ENCODE assay signal across 1 cellular context in genomic region chr6:41451039-41451438, GRCh38.
TF ChIP-seq lines count a peak whose summit lies in the region.

No MANE protein-coding gene starts in this region.

TF ChIP-seq in K562, 482 proteins besides CTCF, POLR2A, EP300 and RAD21 (continued from another document):
- TF ChIP-seq ZBTB40 (IDR thresholded peaks at IDR 0.05) = no peak
- no peak for TF ChIP-seq ZBTB40 (CRISPR knock-in tag; IDR thresholded peaks at IDR 0.05)
- TF ChIP-seq HMG20A (CRISPR knock-in tag; conservative IDR thresholded peaks at IDR 0.05) = no peak
- TF ChIP-seq MBD1 (CRISPR knock-in tag; IDR thresholded peaks at IDR 0.05) = no peak
- TF ChIP-seq PRDM10 (IDR thresholded peaks at IDR 0.05; ENCODE audit: partially characterized antibody) = peak; percentile 41
- 0 out of 2 replicates have a peak, but pooled peaks have one; percentile 6 for TF ChIP-seq KLF16 (IDR thresholded peaks at IDR 0.05)
- TF ChIP-seq SMC3 (conservative IDR thresholded peaks at IDR 0.05; ENCODE audit: insufficient read depth, low read depth, low read length) = no peak
- no peak for TF ChIP-seq ELF2 (CRISPR knock-in tag; IDR thresholded peaks at IDR 0.05)
- no peak for TF ChIP-seq GTF2E2 (tag; IDR thresholded peaks at IDR 0.05)
- no peak for TF ChIP-seq SNIP1 (IDR thresholded peaks at IDR 0.05; ENCODE audit: low read depth)
- TF ChIP-seq KLF13 (tag; IDR thresholded peaks at IDR 0.05; ENCODE audit: borderline replicate concordance, low read depth) = peak; percentile 98; the same call in 1 of the 2 replicates
- TF ChIP-seq KLF1 (tag; IDR thresholded peaks at IDR 0.05) = peak; percentile 77
- TF ChIP-seq ZNF79 (CRISPR knock-in tag; IDR thresholded peaks at IDR 0.05; ENCODE audit: low read depth) = no peak
- TF ChIP-seq DIDO1 (tag; IDR thresholded peaks at IDR 0.05; ENCODE audit: low read depth) = no peak
- no peak for TF ChIP-seq ZNF197 (CRISPR knock-in tag; IDR thresholded peaks at IDR 0.05; ENCODE audit: low read depth)
- TF ChIP-seq SREBF2 (CRISPR knock-in tag; IDR thresholded peaks at IDR 0.05) = no peak
- TF ChIP-seq ATF4 (CRISPR knock-in tag; IDR thresholded peaks at IDR 0.05) = no peak
- peak; percentile 15; the same call in 1 of the 2 replicates for TF ChIP-seq CREM (IDR thresholded peaks at IDR 0.05; ENCODE audit: low read depth)
- TF ChIP-seq ILF3 (IDR thresholded peaks at IDR 0.05; ENCODE audit: borderline replicate concordance) = no peak
